Comparison of ENCODE assay signal across 6 cellular contexts in genomic region chr11:1876361-1877063, GRCh38. TPM values are rescaled to one million over a fixed set of nuclear protein-coding genes. Genes with fewer than 3 reads are reported as not detected.
DNase-seq lines count a peak whose midpoint lies in the region; TF ChIP-seq lines count a peak whose summit lies in the region.

No MANE protein-coding gene starts in this region.

- H3K4me1 Mint-ChIP-seq in HFFc6 (ENCODE audit: low read depth) (no peaks in the 10 kb centered on the region), neural crest cell (peaks cover 4% of the 10 kb centered on the region)

- H3K27me3 Mint-ChIP-seq in HFFc6 (ENCODE audit: insufficient read depth) (peaks cover 2% of the 10 kb centered on the region; the same call in 1 of the 2 replicates), neural crest cell (ENCODE audit: low read depth) (no peaks in the 10 kb centered on the region)

- no peak overlapping the region for H3K4me3 ChIP-seq in astrocyte of the spinal cord (ENCODE audit: low read depth, low read length)

- H3K9me3 Mint-ChIP-seq in HFFc6: no peaks in the 10 kb centered on the region
- H3K9me3 Mint-ChIP-seq in neural crest cell: no peaks in the 10 kb centered on the region

- peak; percentile 77 for TF ChIP-seq CTCF in HFFc6 (IDR thresholded peaks at IDR 0.05)
- peak; percentile 73 for TF ChIP-seq CTCF in astrocyte of the spinal cord (IDR thresholded peaks at IDR 0.05; ENCODE audit: low read depth, low read length)
- TF ChIP-seq CTCF in neural crest cell (conservative IDR thresholded peaks at IDR 0.05): peak; percentile 57

- H3K4me3 Mint-ChIP-seq in HFFc6 (peak overlapping the region; percentile 49; the same call in 1 of the 2 replicates), neural crest cell (no peak overlapping the region)

- in situ Hi-C loops in astrocyte of the spinal cord (cut with HindIII; ENCODE audit: low sequenced_read_pairs): no loop called here

- DNase-seq in HFFc6 (no peak), astrocyte of the spinal cord (ENCODE audit: low read depth, low spot score) (peak; percentile 65), neural crest cell (ENCODE audit: low read depth, low spot score) (peak; percentile 60), NCI-H2107 (lab: John Stamatoyannopoulos, UW) (no peak), NCI-H187 (lab: John Stamatoyannopoulos, UW) (no peak)
- no peak for DNase-seq in stimulated activated naive CD4-positive, alpha-beta T cell treated with Interleukin-2 at 50 U/mL for 16 hours (lab: John Stamatoyannopoulos, UW)

- H3K27ac Mint-ChIP-seq in HFFc6 (no peak overlapping the region), neural crest cell (ENCODE audit: unreplicated experiment) (no peak overlapping the region)

- no peaks in the 10 kb centered on the region for H3K36me3 Mint-ChIP-seq in HFFc6 (ENCODE audit: low read depth)
- no peaks in the 10 kb centered on the region for H3K36me3 Mint-ChIP-seq in neural crest cell (ENCODE audit: low read depth)

RNA-seq across cellular contexts. Expression of gene PRR33, which starts 15.2 kb away (rescaled TPM):
- not detected for total RNA-seq in HFFc6 (2021; fragmentation: NEBNext Ultra II Directional; extraction: Animal tissue kit (Norgen Biotek cat#: 25700))
- not detected in 2 replicates for total RNA-seq in neural crest cell

RNA-seq across cellular contexts. Expression of gene LSP1, which starts 23.6 kb away (rescaled TPM):
- 1 to 10 TPM in 1 of 6 experiments, under 1 TPM in 3, not detected in 2; 0.18 to 2.6 (median 0.27) TPM for total RNA-seq in HFFc6 (2021; fragmentation: NEBNext Ultra II Directional; extraction: Animal tissue kit (Norgen Biotek cat#: 25700))
- not detected in 2 replicates for total RNA-seq in neural crest cell

RNA-seq across cellular contexts. Expression of gene TNNI2, which starts 37.7 kb away (rescaled TPM):
- not detected for total RNA-seq in HFFc6 (2021; fragmentation: NEBNext Ultra II Directional; extraction: Animal tissue kit (Norgen Biotek cat#: 25700))
- total RNA-seq in neural crest cell: not detected in 2 replicates

RNA-seq across cellular contexts. Expression of gene SYT8, which starts 41.7 kb away (rescaled TPM):
- not detected for total RNA-seq in HFFc6 (2021; fragmentation: NEBNext Ultra II Directional; extraction: Animal tissue kit (Norgen Biotek cat#: 25700))
- not detected in 2 replicates for total RNA-seq in neural crest cell

RNA-seq across cellular contexts. Expression of gene TNNT3, which starts 43.0 kb away (rescaled TPM):
- total RNA-seq in HFFc6 (2021; fragmentation: NEBNext Ultra II Directional; extraction: Animal tissue kit (Norgen Biotek cat#: 25700)): not detected
- not detected in 2 replicates for total RNA-seq in neural crest cell

Comparison
In these comparisons a context has a peak if more than half of its experiments do, and no peak if none do; other contexts are left out.
1. DNase-seq: peak in astrocyte of the spinal cord (single experiment) and neural crest cell (single experiment); none in HFFc6 (single experiment), NCI-H2107 (single experiment), NCI-H187 (0 of 2) and stimulated activated naive CD4-positive, alpha-beta T cell treated with Interleukin-2 at 50 U/mL for 16 hours (single experiment).
2. Peak in every context shown above with its lines, with median percentiles within 50 percentile points of each other: CTCF ChIP-seq.